In genomic region chr1:19390901-19391595, GRCh38 we compare ENCODE assay signal across 7 cellular contexts.
DNase-seq lines count a peak whose midpoint lies in the region; ATAC-seq and TF ChIP-seq lines count a peak whose summit lies in the region.

No MANE protein-coding gene starts in this region.

- H3K4me3 Mint-ChIP-seq in progenitor cell of endocrine pancreas (ENCODE audit: low read depth), result no peak overlapping the region
- H3K4me3 Mint-ChIP-seq in type B pancreatic cell, result peak overlapping the region; percentile 72

- H2AFZ ChIP-seq in PC-3 (ENCODE audit: low read length), result no peak overlapping the region

- H3F3A ChIP-seq in PC-3 (ENCODE audit: low read length, unreplicated experiment), result no peaks in the 10 kb centered on the region

- BruUV-seq in PC-3 (replicated peaks; lab: Mats Ljungman, UMichigan), result no TSS peak

- ATAC-seq in HG02840 (IDR thresholded peaks at IDR 0.05; ENCODE audit: low FRiP score, unreplicated experiment) (peak; percentile 59), PC-3 (peak; percentile 46; the same call in 1 of the 2 replicates)

- peaks cover 62% of the 10 kb centered on the region for H3K79me2 ChIP-seq in PC-3 (ENCODE audit: low read length)

- H3K27me3 Mint-ChIP-seq in progenitor cell of endocrine pancreas, result no peaks in the 10 kb centered on the region
- H3K27me3 Mint-ChIP-seq in type B pancreatic cell, result no peaks in the 10 kb centered on the region

- H3K9me2 ChIP-seq in PC-3 (replicated peaks; ENCODE audit: low read length), result no peaks in the 10 kb centered on the region

- no peaks in the 10 kb centered on the region for H3K36me3 ChIP-seq in PC-3 (ENCODE audit: low read depth, low read length)

- H3K9me3 Mint-ChIP-seq in progenitor cell of endocrine pancreas (ENCODE audit: low read depth) (no peaks in the 10 kb centered on the region), type B pancreatic cell (no peaks in the 10 kb centered on the region)

- H3K9ac ChIP-seq in PC-3 (ENCODE audit: low read length), result no peak overlapping the region

- H3K27ac ChIP-seq in PC-3 (ENCODE audit: low read length), result no peak overlapping the region

- TF ChIP-seq CTCF in GM12864 (IDR thresholded peaks at IDR 0.05; ENCODE audit: low read depth, low read length, missing control alignments), result peak; percentile 87
- peak; percentile 91 for TF ChIP-seq CTCF in PC-3 (conservative IDR thresholded peaks at IDR 0.05; ENCODE audit: low read depth, low read length)
- peak; percentile 78 for TF ChIP-seq CTCF in progenitor cell of endocrine pancreas (IDR thresholded peaks at IDR 0.05; ENCODE audit: unreplicated experiment)
- TF ChIP-seq CTCF in type B pancreatic cell (conservative IDR thresholded peaks at IDR 0.05), result peak; percentile 88

- H3K4me2 ChIP-seq in PC-3 (ENCODE audit: low read length), result no peak overlapping the region

- POLR2A ChIA-PET in PC-3 (lab: Charles Lee; ENCODE audit: unreplicated experiment), result no interaction called here

- peaks cover 3% of the 10 kb centered on the region for H3K4me1 Mint-ChIP-seq in progenitor cell of endocrine pancreas (ENCODE audit: low read depth)
- H3K4me1 Mint-ChIP-seq in type B pancreatic cell (ENCODE audit: unreplicated experiment), result peaks cover 54% of the 10 kb centered on the region

- H3K36me3 Mint-ChIP-seq in progenitor cell of endocrine pancreas (ENCODE audit: insufficient read depth), result peaks cover 3% of the 10 kb centered on the region
- peaks cover 9% of the 10 kb centered on the region for H3K36me3 Mint-ChIP-seq in type B pancreatic cell

- H3K27ac Mint-ChIP-seq in progenitor cell of endocrine pancreas (no peak overlapping the region), type B pancreatic cell (peak overlapping the region; percentile 64)

- intact Hi-C loops in PC-3 (cut with micrococcal nuclease), result loop anchor here (1.0 to 10.0 kb wide), 4 partner anchors 64 to 262 kb away; partner anchors contain the start of gene CAPZB

- H3K4me3 ChIP-seq in GM12864 (ENCODE audit: low read depth, low read length) (peak overlapping the region; percentile 5), PC-3 (ENCODE audit: low read length) (no peak overlapping the region)

- peaks cover 4% of the 10 kb centered on the region; the same call in 1 of the 2 replicates for H3K4me1 ChIP-seq in PC-3 (ENCODE audit: insufficient read depth, low read length)

- DNase-seq in GM12864 (ENCODE audit: low read depth) (peak; percentile 51), PC-3 (peak; percentile 55), foreskin melanocyte (peak; percentile 25), progenitor cell of endocrine pancreas (ENCODE audit: low spot score, unreplicated experiment) (no peak), type B pancreatic cell (ENCODE audit: extremely low spot score, unreplicated experiment) (no peak)
- DNase-seq in activated effector memory CD4-positive, alpha-beta T cell treated with Interleukin-2 at 50 U/mL for 16 hours, result peak; percentile 60

- peaks cover 19% of the 10 kb centered on the region; the same call in 1 of the 2 replicates for H4K20me1 ChIP-seq in PC-3 (ENCODE audit: low read length)

- no peaks in the 10 kb centered on the region for H3K27me3 ChIP-seq in PC-3 (ENCODE audit: low read length)

- H3K9me3 ChIP-seq in PC-3 (ENCODE audit: low read length), result no peaks in the 10 kb centered on the region

- CTCF ChIA-PET in PC-3 (lab: Charles Lee), result no interaction called here

Comparison
In these comparisons a context has a peak if more than half of its experiments do, and no peak if none do; other contexts are left out.
1. DNase-seq: peak in GM12864 (single experiment), PC-3 (single experiment), activated effector memory CD4-positive, alpha-beta T cell treated with Interleukin-2 at 50 U/mL for 16 hours (single experiment) and foreskin melanocyte (single experiment); none in progenitor cell of endocrine pancreas (single experiment) and type B pancreatic cell (single experiment).
2. Peak in every context shown above with its lines, with median percentiles within 50 percentile points of each other: CTCF ChIP-seq.